11 cellular contexts compared by ENCODE assay signal in genomic region chr2:215880970-215881369, GRCh38.
A peak's percentile ranks its signal among the peaks of the same experiment; 100 is the strongest.
DNase-seq lines count a peak whose midpoint lies in the region; ATAC-seq, FAIRE-seq and TF ChIP-seq lines count a peak whose summit lies in the region.
"Had no signal": no experiment of that assay in that cellular context is flagged by ENCODE, and none has a peak within 500 bp of the region (broad histone marks: within the 10 kb centered on the region; RNA-seq: fewer than 3 reads in every experiment).

No MANE protein-coding gene starts in this region.

- H3K79me2 ChIP-seq in OCI-LY3 (ENCODE audit: low read length), result no peaks in the 10 kb centered on the region

- peak overlapping the region; percentile 86 for H3K27ac ChIP-seq in OCI-LY3 (ENCODE audit: low read length)
- H3K27ac ChIP-seq: thoracic aorta had no signal

- H4K20me1 ChIP-seq in OCI-LY3 (ENCODE audit: insufficient read depth, low read length), result no peaks in the 10 kb centered on the region

- no peaks in the 10 kb centered on the region; the same call in 1 of the 2 replicates for H3K9me3 ChIP-seq in OCI-LY3 (ENCODE audit: insufficient read depth, low read length)

- H3K27me3 ChIP-seq in OCI-LY3 (ENCODE audit: low read depth, low read length), result no peaks in the 10 kb centered on the region

- H3K4me1 ChIP-seq in OCI-LY3 (ENCODE audit: low read length), result peaks cover 75% of the 10 kb centered on the region

- H3K4me3 ChIP-seq in OCI-LY3 (ENCODE audit: low read length), result peak overlapping the region; percentile 38; the same call in 1 of the 2 replicates
- H3K4me3 ChIP-seq: thoracic aorta had no signal

- peak overlapping the region; percentile 68 for H3K4me2 ChIP-seq in OCI-LY3 (ENCODE audit: low read length)

- TF ChIP-seq CTCF in OCI-LY3 (IDR thresholded peaks at IDR 0.05; ENCODE audit: low read depth, low read length), result no peak

- H2AFZ ChIP-seq in OCI-LY3 (ENCODE audit: low read depth, low read length), result no peak overlapping the region

- no peak for FAIRE-seq in GM12892 (lab: Jason Lieb, UNC)

- no peak for TF ChIP-seq POLR2A in GM12892 (IDR thresholded peaks at IDR 0.05; ENCODE audit: low read depth, low read length)

- DNase-seq in COLO829 (ENCODE audit: low spot score) (peak; percentile 65), NCI-H226 (no peak), GM12892 (ENCODE audit: insufficient read length) (no peak)
- DNase-seq: NCI-H2029 treated with DMSO at 0.1 percent for 48 hours had no signal

- peak overlapping the region; percentile 53; the same call in 1 of the 2 replicates for H3K9ac ChIP-seq in OCI-LY3 (ENCODE audit: low read length)

- peaks cover 20% of the 10 kb centered on the region for H3K36me3 ChIP-seq in OCI-LY3 (replicated peaks; ENCODE audit: low read depth, low read length)
- H3K36me3 ChIP-seq: thoracic aorta had no signal

- peak; percentile 77 for ATAC-seq in GM19395 (IDR thresholded peaks at IDR 0.05; ENCODE audit: unreplicated experiment)
- peak; percentile 81 for ATAC-seq in HG03039 (IDR thresholded peaks at IDR 0.05; ENCODE audit: unreplicated experiment)
- ATAC-seq in HG03175 (IDR thresholded peaks at IDR 0.05; ENCODE audit: unreplicated experiment), result no peak
- no peak for ATAC-seq in GM21381 (IDR thresholded peaks at IDR 0.05; ENCODE audit: unreplicated experiment)
- ATAC-seq: left lobe of liver had no signal

Comparison
In these comparisons a context has a peak if more than half of its experiments do, and no peak if none do; other contexts are left out.
1. ATAC-seq: peak in GM19395 (single experiment) and HG03039 (single experiment); none in HG03175 (single experiment) and GM21381 (single experiment).